ENCODE assay signal across 30 cellular contexts in genomic region chr18:79129120-79129519, GRCh38.
"Had no signal": no experiment of that assay in that cellular context is flagged by ENCODE, and none has a peak within 500 bp of the region (broad histone marks: within the 10 kb centered on the region; RNA-seq: fewer than 3 reads in every experiment).

No MANE protein-coding gene starts in this region.

- H3K27me3 ChIP-seq: adrenal gland, body of pancreas, esophagus muscularis mucosa, foreskin keratinocyte, gastrocnemius medialis had no signal

- FAIRE-seq: colon had no signal

- H3K9me3 ChIP-seq: adrenal gland, body of pancreas, esophagus muscularis mucosa, gastrocnemius medialis had no signal

- H3K36me3 ChIP-seq: adrenal gland had no signal

- H3K27ac ChIP-seq: adrenal gland, body of pancreas, esophagus muscularis mucosa, foreskin keratinocyte, gastrocnemius medialis, WERI-Rb-1 had no signal

- H3K4me3 ChIP-seq: adrenal gland, body of pancreas, esophagus muscularis mucosa, gastrocnemius medialis had no signal

- DNase-seq: activated B cell treated with CpG ODN at 0.5 μM for 24 hours; activated CD4-positive, alpha-beta T cell treated with anti-CD3 and anti-CD28 coated beads for 48 hours; activated CD4-positive, alpha-beta T cell treated with anti-CD3 and anti-CD28 coated beads, Interleukin-2, amount 50 U/mL, for 1 hour; activated CD4-positive, alpha-beta T cell treated with anti-CD3 and anti-CD28 coated beads, Interleukin-2, amount 50 U/mL, for 48 hours; activated CD8-positive, alpha-beta memory T cell treated with anti-CD3 and anti-CD28 coated beads for 24 hours; activated CD8-positive, alpha-beta T cell treated with anti-CD3 and anti-CD28 coated beads for 36 hours; activated effector memory CD4-positive, alpha-beta T cell treated with Interleukin-2 at 50 U/mL for 16 hours; activated gamma-delta T cell treated with Interleukin-2 at 50 U/mL for 16 hours; activated naive CD4-positive, alpha-beta T cell treated with Interleukin-2 at 50 U/mL for 16 hours; activated naive CD8-positive, alpha-beta T cell treated with anti-CD3 and anti-CD28 coated beads for 36 hours; activated naive CD8-positive, alpha-beta T cell treated with anti-CD3 and anti-CD28 coated beads, Interleukin-2, amount 50 U/mL, for 24 hours; activated T-cell treated with anti-CD3 and anti-CD28 coated beads, Interleukin-2, amount 50 U/mL, for 4 hours; adrenal gland; amygdala; aorta; body of pancreas; caudate nucleus; cortex of kidney; dermis blood vessel endothelial cell; effector CD4-positive, alpha-beta T cell; effector memory CD8-positive, alpha-beta T cell; erythroblast; foreskin keratinocyte; gastrocnemius medialis; SW 1271; T-cell; T1000; WERI-Rb-1 had no signal

- H3K4me1 ChIP-seq: adrenal gland, body of pancreas, esophagus muscularis mucosa, foreskin keratinocyte had no signal
